In the genomic region with DNA sequence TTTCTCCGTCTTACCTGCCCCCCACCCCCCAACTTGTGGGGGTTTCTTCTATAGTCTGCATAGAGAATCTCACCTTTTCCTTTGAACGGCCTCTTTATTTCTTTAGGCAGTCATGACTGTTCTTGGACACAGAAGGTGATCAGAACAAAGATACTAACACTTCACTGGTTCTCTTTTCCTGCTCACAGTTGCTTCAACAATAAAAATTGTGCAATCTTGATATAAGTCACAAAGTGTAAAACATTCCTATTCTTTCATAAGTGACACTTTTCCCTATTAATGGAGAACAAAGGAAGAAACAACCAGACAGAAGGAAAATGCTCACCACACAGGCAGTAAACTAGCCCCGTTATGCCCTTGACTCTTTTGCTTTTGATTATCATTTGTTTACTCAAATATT, we compare ENCODE assay signal across 29 cellular contexts.
"Had no signal": no experiment of that assay in that cellular context is flagged by ENCODE, and none has a peak within 500 bp of the region (broad histone marks: within the 10 kb centered on the region; RNA-seq: fewer than 3 reads in every experiment).

No MANE protein-coding gene starts in this region.

- H3K4me3 Mint-ChIP-seq: naive thymus-derived CD8-positive, alpha-beta T cell; nephron; neural crest cell; stimulated activated memory B cell treated with anti-CD40 and anti-IgM and Interleukin-4, amounts not matched to agents 10 μg/mL and 1 μg/mL and 100 μg/mL, for 72 hours; stimulated activated naive CD8-positive, alpha-beta T cell treated with anti-CD3 and anti-CD28 coated beads, Interleukin-15, amount 100 ng/mL, for 72 hours had no signal

- FAIRE-seq: keratinocyte, urothelium cell line had no signal

- DNase-seq: hippocampal formation; kidney glomerular epithelial cell; left colon; left lung; lower lobe of right lung; mammary epithelial cell; mesenchymal stem cell; naive thymus-derived CD8-positive, alpha-beta T cell; occipital lobe; right cardiac atrium; sigmoid colon; stimulated activated CD4-positive, alpha-beta T cell treated with anti-CD3 and anti-CD28 coated beads, Interleukin-1b, Interleukin-23, amount 100 ng/mL, for 48 hours; stimulated activated CD4-positive, alpha-beta T cell treated with anti-CD3 and anti-CD28 coated beads, Interleukin-2, amount 100 ng/mL, for 48 hours; stimulated activated CD4-positive, alpha-beta T cell treated with anti-CD3 and anti-CD28 coated beads, Interleukin-4, amount 100 ng/mL, for 4 hours; stimulated activated CD8-positive, alpha-beta memory T cell treated with anti-CD3 and anti-CD28 coated beads, Interleukin-4, amount 100 ng/mL, for 48 hours; stimulated activated naive CD4-positive, alpha-beta T cell treated with Interleukin-2 at 50 U/mL for 16 hours; stimulated activated naive CD8-positive, alpha-beta T cell treated with anti-CD3 and anti-CD28 coated beads, Interleukin-15, amount 100 ng/mL, for 72 hours; tibial artery; trophoblast cell; upper lobe of right lung had no signal

- H3K27me3 ChIP-seq: left lung, neutrophil, sigmoid colon, upper lobe of right lung had no signal

- H3K4me2 ChIP-seq: smooth muscle cell had no signal

- H3K36me3 ChIP-seq: left lung, lower lobe of right lung, neutrophil, sigmoid colon, thoracic aorta, tibial artery, upper lobe of right lung had no signal

- ATAC-seq: left colon; left lung; lower lobe of right lung; naive thymus-derived CD8-positive, alpha-beta T cell; right cardiac atrium; stimulated activated memory B cell treated with anti-CD40 and anti-IgM and Interleukin-4, amounts not matched to agents 10 μg/mL and 1 μg/mL and 100 μg/mL, for 72 hours; stimulated activated naive CD8-positive, alpha-beta T cell treated with anti-CD3 and anti-CD28 coated beads, Interleukin-15, amount 100 ng/mL, for 72 hours; upper lobe of right lung had no signal

- H3K4me1 ChIP-seq: upper lobe of right lung had no signal

- H3K27ac ChIP-seq: left lung, lower lobe of right lung, neutrophil, sigmoid colon, thoracic aorta, tibial artery, upper lobe of right lung had no signal

- H3K27ac Mint-ChIP-seq: progenitor cell of endocrine pancreas; stimulated activated memory B cell treated with anti-CD40 and anti-IgM and Interleukin-4, amounts not matched to agents 10 μg/mL and 1 μg/mL and 100 μg/mL, for 72 hours had no signal

- H3K36me3 Mint-ChIP-seq: naive thymus-derived CD8-positive, alpha-beta T cell; stimulated activated memory B cell treated with anti-CD40 and anti-IgM and Interleukin-4, amounts not matched to agents 10 μg/mL and 1 μg/mL and 100 μg/mL, for 72 hours had no signal

- H3K9me3 Mint-ChIP-seq: nephron; neural crest cell; stimulated activated memory B cell treated with anti-CD40 and anti-IgM and Interleukin-4, amounts not matched to agents 10 μg/mL and 1 μg/mL and 100 μg/mL, for 72 hours; stimulated activated naive CD8-positive, alpha-beta T cell treated with anti-CD3 and anti-CD28 coated beads, Interleukin-15, amount 100 ng/mL, for 72 hours had no signal

- H3K9me3 ChIP-seq: left lung, lower lobe of right lung, neutrophil, sigmoid colon, thoracic aorta, tibial artery, upper lobe of right lung had no signal

- H3K4me1 Mint-ChIP-seq: naive thymus-derived CD8-positive, alpha-beta T cell; stimulated activated memory B cell treated with anti-CD40 and anti-IgM and Interleukin-4, amounts not matched to agents 10 μg/mL and 1 μg/mL and 100 μg/mL, for 72 hours; stimulated activated naive CD8-positive, alpha-beta T cell treated with anti-CD3 and anti-CD28 coated beads, Interleukin-15, amount 100 ng/mL, for 72 hours had no signal

- H3K4me3 ChIP-seq: left lung, lower lobe of right lung, sigmoid colon, smooth muscle cell, thoracic aorta, tibial artery, upper lobe of right lung had no signal
